1 cellular context compared by ENCODE assay signal in the genomic region with DNA sequence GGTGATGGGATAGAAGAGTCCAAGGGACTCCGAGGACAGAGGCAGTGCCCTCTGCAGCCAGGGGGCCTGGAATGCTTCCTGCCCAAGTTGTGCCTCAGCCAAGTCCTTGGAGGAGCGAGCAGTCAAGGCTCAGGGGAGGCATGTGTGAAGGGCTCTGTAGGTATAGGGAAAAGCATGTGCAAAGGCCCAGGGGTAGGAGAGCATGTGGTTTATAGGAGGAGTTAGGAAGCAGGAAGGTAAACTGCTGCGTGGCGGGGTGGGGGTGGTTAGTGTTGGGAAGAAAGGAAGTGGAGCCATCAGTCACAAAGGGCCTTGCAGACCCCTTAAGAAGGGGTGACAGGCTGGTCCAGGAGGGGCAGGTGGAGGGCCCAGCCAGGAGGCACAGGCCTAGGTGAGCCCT.
TF ChIP-seq lines count a peak whose summit lies in the region.

No MANE protein-coding gene starts in this region.

TF ChIP-seq in K562, 482 proteins besides CTCF, POLR2A, EP300 and RAD21:
- TF ChIP-seq, protein P1, sequence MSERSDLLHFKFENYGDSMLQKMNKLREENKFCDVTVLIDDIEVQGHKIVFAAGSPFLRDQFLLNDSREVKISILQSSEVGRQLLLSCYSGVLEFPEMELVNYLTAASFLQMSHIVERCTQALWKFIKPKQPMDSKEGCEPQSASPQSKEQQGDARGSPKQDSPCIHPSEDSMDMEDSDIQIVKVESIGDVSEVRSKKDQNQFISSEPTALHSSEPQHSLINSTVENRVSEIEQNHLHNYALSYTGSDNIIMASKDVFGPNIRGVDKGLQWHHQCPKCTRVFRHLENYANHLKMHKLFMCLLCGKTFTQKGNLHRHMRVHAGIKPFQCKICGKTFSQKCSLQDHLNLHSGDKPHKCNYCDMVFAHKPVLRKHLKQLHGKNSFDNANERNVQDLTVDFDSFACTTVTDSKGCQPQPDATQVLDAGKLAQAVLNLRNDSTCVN (CRISPR knock-in tag; IDR thresholded peaks at IDR 0.05) = no peak
- TF ChIP-seq SRSF9 (IDR thresholded peaks at IDR 0.05; ENCODE audit: borderline replicate concordance, low read depth, low read length) = no peak
- no peak for TF ChIP-seq CREB3 (tag; conservative IDR thresholded peaks at IDR 0.05; ENCODE audit: low read depth)
- no peak for TF ChIP-seq ZBTB8A (IDR thresholded peaks at IDR 0.05; ENCODE audit: partially characterized antibody)
TF ChIP-seq in K562: peak in this region for 0.
